Comparison of ENCODE assay signal across 8 cellular contexts in genomic region chr12:95859344-95859816, GRCh38. TPM values are rescaled to one million over a fixed set of nuclear protein-coding genes. Genes with fewer than 3 reads are reported as not detected.
DNase-seq lines count a peak whose midpoint lies in the region; ATAC-seq and TF ChIP-seq lines count a peak whose summit lies in the region.

No MANE protein-coding gene starts in this region.

- H3K4me3 ChIP-seq in PC-3 (ENCODE audit: low read length) = peak overlapping the region; percentile 90
- H3K4me3 ChIP-seq in coronary artery = peak overlapping the region; percentile 82
- peak overlapping the region; percentile 52 for H3K4me3 ChIP-seq in mucosa of descending colon

- peak; percentile 12 for ATAC-seq in HG02571 (IDR thresholded peaks at IDR 0.05; ENCODE audit: unreplicated experiment)
- ATAC-seq in PC-3 = peak; percentile 66
- ATAC-seq in mucosa of descending colon = peak; percentile 16
- ATAC-seq in HG03439 (IDR thresholded peaks at IDR 0.05; ENCODE audit: unreplicated experiment) = no peak

- H3K36me3 ChIP-seq in PC-3 (ENCODE audit: low read depth, low read length) = peaks cover 36% of the 10 kb centered on the region
- H3K36me3 ChIP-seq in mucosa of descending colon (ENCODE audit: low read depth) = no peaks in the 10 kb centered on the region

- TF ChIP-seq CTCF in PC-3 (conservative IDR thresholded peaks at IDR 0.05; ENCODE audit: low read depth, low read length) (no peak), coronary artery (IDR thresholded peaks at IDR 0.05) (no peak), mucosa of descending colon (IDR thresholded peaks at IDR 0.05) (no peak), GM10266 (IDR thresholded peaks at IDR 0.05; ENCODE audit: control insufficient read depth, insufficient read depth, low read depth, missing control alignments) (no peak)

- intact Hi-C loops in PC-3 (cut with micrococcal nuclease) = loop anchor here (1.0 kb wide), 1 partner anchor 100 kb away; no protein-coding TSS in a partner anchor
- intact Hi-C loops in mucosa of descending colon (cut with DNase I, micrococcal nuclease) = no loop called here

- peaks cover 56% of the 10 kb centered on the region for H3K79me2 ChIP-seq in PC-3 (ENCODE audit: low read length)

- CTCF ChIA-PET in PC-3 (lab: Charles Lee) = no interaction called here

- H3K9ac ChIP-seq in PC-3 (ENCODE audit: low read length) = peak overlapping the region; percentile 94

- POLR2A ChIA-PET in PC-3 (lab: Charles Lee; ENCODE audit: unreplicated experiment) = interaction anchor here (0.6 kb wide), 1 partner anchor 60 kb away, joined by 5 read pairs; no protein-coding TSS in a partner anchor

- H3K4me2 ChIP-seq in PC-3 (ENCODE audit: low read length) = peak overlapping the region; percentile 88

- H4K20me1 ChIP-seq in PC-3 (ENCODE audit: low read length) = peaks cover 35% of the 10 kb centered on the region

- no peaks in the 10 kb centered on the region for H3F3A ChIP-seq in PC-3 (ENCODE audit: low read length, unreplicated experiment)

- peak overlapping the region; percentile 91 for H2AFZ ChIP-seq in PC-3 (ENCODE audit: low read length)

- H3K27ac ChIP-seq in PC-3 (ENCODE audit: low read length) = peak overlapping the region; percentile 63
- peak overlapping the region in 1 of 2 donors; percentile 76 for H3K27ac ChIP-seq in coronary artery

- no peaks in the 10 kb centered on the region for H3K9me2 ChIP-seq in PC-3 (replicated peaks; ENCODE audit: low read length)

- DNase-seq in ELR (ENCODE audit: low read depth) (peak; percentile 65), PC-3 (peak; percentile 41), coronary artery (ENCODE audit: low spot score) (no peak), mucosa of descending colon (no peak), GM10266 (ENCODE audit: extremely low spot score) (no peak), hippocampal formation (lab: John Stamatoyannopoulos, UW) (no peak)

- TSS peak; percentile 41 for BruUV-seq in PC-3 (replicated peaks; lab: Mats Ljungman, UMichigan)

- H3K9me3 ChIP-seq in PC-3 (ENCODE audit: low read length) = no peaks in the 10 kb centered on the region
- no peaks in the 10 kb centered on the region for H3K9me3 ChIP-seq in mucosa of descending colon

- no peaks in the 10 kb centered on the region for H3K27me3 ChIP-seq in PC-3 (ENCODE audit: low read length)

- peaks cover 18% of the 10 kb centered on the region for H3K4me1 ChIP-seq in PC-3 (ENCODE audit: insufficient read depth, low read length)
- peaks cover 15% of the 10 kb centered on the region for H3K4me1 ChIP-seq in mucosa of descending colon (ENCODE audit: low read depth)

RNA-seq across cellular contexts. Expression of gene SNRPF, which starts 0.6 kb away (rescaled TPM):
- total RNA-seq in PC-3 (2014; rRNA removed) (47.4 and 47.5 TPM in 2 replicates), mucosa of descending colon (10 to 100 TPM; 12.2 to 21.5 (median 13.7) TPM)

Comparison
In these comparisons a context has a peak if more than half of its experiments do, and no peak if none do; other contexts are left out.
1. DNase-seq: peak in ELR (single experiment) and PC-3 (single experiment); none in coronary artery (single experiment), mucosa of descending colon (0 of 3), GM10266 (single experiment) and hippocampal formation (0 of 2).
2. Peak in every context shown above with its lines, with median percentiles within 50 percentile points of each other: H3K4me3 ChIP-seq.